ENCODE assay signal across 9 cellular contexts in genomic region chr14:105419305-105420091, GRCh38. TPM values are rescaled to one million over a fixed set of nuclear protein-coding genes. Genes with fewer than 3 reads are reported as not detected.
A peak's percentile ranks its signal among the peaks of the same experiment; 100 is the strongest.
DNase-seq lines count a peak whose midpoint lies in the region; ATAC-seq and TF ChIP-seq lines count a peak whose summit lies in the region.
"Had no signal": no experiment of that assay in that cellular context is flagged by ENCODE, and none has a peak within 500 bp of the region (broad histone marks: within the 10 kb centered on the region; RNA-seq: fewer than 3 reads in every experiment).

MTA1 (plus strand) TSS chr14:105419827; CDS start chr14:105420036, 209 bp downstream.

- WGBS in heart left ventricle, 4 donors = 2 to 14% (median 3%) methylated on average over 11 to 93 of the region's 93 CpGs
- WGBS in prostate gland = 2% methylated on average over 59 of the region's 93 CpGs

- H3K4me3 ChIP-seq in GM06990 (replicated peaks; ENCODE audit: low read depth, low read length) (peak within 1 kb of the TSS; percentile 94), heart left ventricle (peak within 1 kb of the TSS; percentile 54 to 96 (median 70)), prostate gland (peak within 1 kb of the TSS; percentile 61 to 68)

- peaks cover 25% of the 10 kb centered on the region for H3K4me1 Mint-ChIP-seq in activated naive CD8-positive, alpha-beta T cell treated with anti-CD3 and anti-CD28 coated beads for 36 hours

- no peaks in the 10 kb centered on the region for H3K27me3 Mint-ChIP-seq in activated naive CD8-positive, alpha-beta T cell treated with anti-CD3 and anti-CD28 coated beads for 36 hours

- H3K4me1 ChIP-seq in heart left ventricle (peaks cover 2 to 62% (median 39%) of the 10 kb centered on the region in 12 donors), prostate gland (replicated peaks) (peaks cover 10% of the 10 kb centered on the region)

- H3K36me3 ChIP-seq in GM06990 (ENCODE audit: control insufficient read depth, insufficient read depth, low read length) (no peaks in the 10 kb centered on the region), heart left ventricle (peaks cover 0 to 7% (median 0%) of the 10 kb centered on the region in 9 donors), prostate gland (no peaks in the 10 kb centered on the region)

- H3K9me3 Mint-ChIP-seq in activated naive CD8-positive, alpha-beta T cell treated with anti-CD3 and anti-CD28 coated beads for 36 hours = no peaks in the 10 kb centered on the region

- peaks cover 26% of the 10 kb centered on the region for H3K36me3 Mint-ChIP-seq in activated naive CD8-positive, alpha-beta T cell treated with anti-CD3 and anti-CD28 coated beads for 36 hours

- TF ChIP-seq CTCF in GM06990 (IDR thresholded peaks at IDR 0.05; ENCODE audit: insufficient read depth, low read length, poor library complexity, severe bottlenecking) (no peak), heart left ventricle (IDR thresholded peaks at IDR 0.05) (no peak), prostate gland (IDR thresholded peaks at IDR 0.05) (no peak)

- TF ChIP-seq POLR2A in heart left ventricle (IDR thresholded peaks at IDR 0.05) (no peak), prostate gland (IDR thresholded peaks at IDR 0.05) (no peak)

- ATAC-seq in HG02623 (IDR thresholded peaks at IDR 0.05; ENCODE audit: unreplicated experiment) (peak; percentile 42), heart left ventricle (peak in 3 of 4 donors; percentile 50 to 55 (median 53))

- H3K9me3 ChIP-seq in heart left ventricle (no peaks in the 10 kb centered on the region), prostate gland (no peaks in the 10 kb centered on the region)

- H3K27ac ChIP-seq in heart left ventricle (peak within 1 kb of the TSS in 11 of 12 donors; percentile 70 to 87 (median 82)), prostate gland (peak within 1 kb of the TSS; percentile 65 to 73)
- H3K27ac ChIP-seq: epithelial cell of prostate had no signal

- H3K27me3 ChIP-seq in GM06990 (replicated peaks; ENCODE audit: control insufficient read depth, insufficient read depth, low read length) = no peaks in the 10 kb centered on the region
- no peaks in the 10 kb centered on the region for H3K27me3 ChIP-seq in heart left ventricle
- no peaks in the 10 kb centered on the region for H3K27me3 ChIP-seq in prostate gland (replicated peaks; ENCODE audit: insufficient read depth)

- DNase-seq in GM06990 (ENCODE audit: extremely low read depth, insufficient read length) (peak; percentile 58), RPMI8226 (peak; percentile 62), heart left ventricle (peak in 3 of 5 donors; percentile 56 to 75 (median 63)), prostate gland (ENCODE audit: low spot score) (no peak)
- DNase-seq in activated naive CD8-positive, alpha-beta T cell treated with anti-CD3 and anti-CD28 coated beads for 36 hours = peak; percentile 70
- no peak for DNase-seq in effector CD8-positive, alpha-beta T cell (lab: John Stamatoyannopoulos, UW)
- DNase-seq in NK-92 treated with Interleukin-12 subunit alpha and Interleukin-12 subunit beta, amount 100 ng/mL, for 24 hours (lab: John Stamatoyannopoulos, UW) = no peak

- H3K27ac Mint-ChIP-seq in activated naive CD8-positive, alpha-beta T cell treated with anti-CD3 and anti-CD28 coated beads for 36 hours = peak within 1 kb of the TSS; percentile 92

- intact Hi-C loops in heart left ventricle (cut with DNase I) (loop anchor here in 1 of 10 donors (10.0 kb wide), 1 partner anchor 65 kb away; the partner anchor contains the start of gene CRIP1), prostate gland (cut with DNase I) (no loop called here)

- peak within 1 kb of the TSS; percentile 94 for H3K4me3 Mint-ChIP-seq in activated naive CD8-positive, alpha-beta T cell treated with anti-CD3 and anti-CD28 coated beads for 36 hours

RNA-seq across cellular contexts. Expression of gene MTA1, which starts in this region (rescaled TPM):
- 100 to 1,000 TPM; 148 to 149 TPM for total RNA-seq in activated naive CD8-positive, alpha-beta T cell treated with anti-CD3 and anti-CD28 coated beads for 36 hours
- total RNA-seq in heart left ventricle (100 to 1,000 TPM in 7 of 9 donors, 10 to 100 TPM in 2; 71.8 to 169 (median 109) TPM), prostate gland (100 to 1,000 TPM in 1 of 2 donors, 10 to 100 TPM in 1; 58.9 to 155 TPM)
- 100 to 1,000 TPM; 103 to 191 TPM for polyA plus RNA-seq in heart left ventricle

Comparison
In these comparisons a context has a peak if more than half of its experiments do, and no peak if none do; other contexts are left out.
1. DNase-seq: peak in GM06990 (single experiment), RPMI8226 (single experiment), activated naive CD8-positive, alpha-beta T cell treated with anti-CD3 and anti-CD28 coated beads for 36 hours (single experiment) and heart left ventricle (3 of 5); none in prostate gland (single experiment), effector CD8-positive, alpha-beta T cell (single experiment) and NK-92 treated with Interleukin-12 subunit alpha and Interleukin-12 subunit beta, amount 100 ng/mL, for 24 hours (single experiment).
2. Peak in every context shown above with its lines, with median percentiles within 50 percentile points of each other: H3K4me3 ChIP-seq.